Comparison of ENCODE assay signal across 10 cellular contexts in the genomic region with DNA sequence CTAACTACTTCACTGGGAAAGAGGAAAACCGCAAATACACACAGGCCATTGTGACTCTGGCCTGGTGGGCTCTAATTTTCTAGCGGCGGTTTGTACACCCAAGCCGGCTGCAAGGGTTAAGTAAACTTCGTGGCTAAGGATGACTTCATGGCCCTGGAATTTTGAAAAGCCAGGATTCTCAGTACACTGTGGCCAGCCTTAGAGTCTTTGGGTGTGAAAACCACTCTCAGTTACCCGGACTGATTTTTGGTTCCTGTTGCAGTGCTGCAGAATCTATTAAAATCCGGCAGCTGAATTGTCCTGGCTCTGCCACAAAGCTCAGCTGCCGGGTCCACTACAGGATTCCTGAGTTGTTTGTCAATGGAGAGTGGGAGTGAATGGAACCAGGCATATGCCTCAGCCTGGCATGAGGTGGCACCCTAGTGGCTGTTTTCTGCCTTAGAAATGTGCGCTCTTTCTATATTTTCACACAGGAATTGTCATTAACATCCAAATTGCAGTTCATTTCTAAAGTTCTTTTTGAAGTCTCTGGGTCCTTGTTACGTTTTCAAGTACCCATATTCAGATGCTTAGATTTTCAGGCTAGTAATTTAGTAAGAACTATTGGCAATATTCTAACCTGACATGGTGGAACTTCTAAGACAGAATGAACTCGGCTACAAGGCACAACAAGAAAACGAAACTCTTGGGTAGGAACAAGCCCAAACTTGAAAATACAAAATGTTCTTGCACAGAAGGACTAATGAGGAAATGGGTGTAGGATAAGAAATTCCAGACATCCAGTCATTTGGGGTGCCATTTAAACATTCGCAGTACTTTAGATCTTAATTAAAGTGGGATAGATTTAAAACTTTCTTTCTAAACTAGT.
DNase-seq lines count a peak whose midpoint lies in the region; ATAC-seq, FAIRE-seq and TF ChIP-seq lines count a peak whose summit lies in the region.
"Had no signal": no experiment of that assay in that cellular context is flagged by ENCODE, and none has a peak within 500 bp of the region (broad histone marks: within the 10 kb centered on the region; RNA-seq: fewer than 3 reads in every experiment).

No MANE protein-coding gene starts in this region.

- no peak for FAIRE-seq in bronchial epithelial cell (lab: Jason Lieb, UNC)
- peak; percentile 43 for FAIRE-seq in islet of Langerhans (lab: Jason Lieb, UNC)

- no peak overlapping the region for H3K4me3 Mint-ChIP-seq in activated T-cell treated with anti-CD3 and anti-CD28 coated beads, Interleukin-2, amount 50 U/mL, for 4 hours
- H3K4me3 Mint-ChIP-seq: activated naive CD8-positive, alpha-beta T cell had no signal

- peaks cover 3% of the 10 kb centered on the region for H3K36me3 Mint-ChIP-seq in activated T-cell treated with anti-CD3 and anti-CD28 coated beads, Interleukin-2, amount 50 U/mL, for 4 hours (ENCODE audit: insufficient read depth)

- peak; percentile 40 for DNase-seq in NCI-H82 (lab: John Stamatoyannopoulos, UW)
- no peak for DNase-seq in NCI-H82 treated with DMSO at 0.1 percent for 48 hours (lab: John Stamatoyannopoulos, UW; ENCODE audit: unreplicated experiment)
- peak; percentile 88 for DNase-seq in NCI-H510A treated with DMSO at 0.1 percent for 48 hours (lab: John Stamatoyannopoulos, UW)
- peak; percentile 97 for DNase-seq in bronchial epithelial cell (ENCODE audit: low read depth)
- DNase-seq in activated T-cell treated with anti-CD3 and anti-CD28 coated beads, Interleukin-2, amount 50 U/mL, for 4 hours, result no peak

- H3K27me3 Mint-ChIP-seq in activated T-cell treated with anti-CD3 and anti-CD28 coated beads, Interleukin-2, amount 50 U/mL, for 4 hours (ENCODE audit: low read depth), result no peaks in the 10 kb centered on the region
- H3K27me3 Mint-ChIP-seq: activated naive CD8-positive, alpha-beta T cell had no signal

- TF ChIP-seq CTCF in bronchial epithelial cell (IDR thresholded peaks at IDR 0.05; ENCODE audit: insufficient read depth, low read length, severe bottlenecking), result peak; percentile 80

- H3K27me3 ChIP-seq in bronchial epithelial cell (ENCODE audit: control insufficient read depth, insufficient read depth, low read length), result no peaks in the 10 kb centered on the region
- H3K27me3 ChIP-seq: BLaER1 had no signal

- no peak for ATAC-seq in activated T-cell treated with anti-CD3 and anti-CD28 coated beads, Interleukin-2, amount 50 U/mL, for 4 hours
- ATAC-seq in HG03097 (IDR thresholded peaks at IDR 0.05; ENCODE audit: low FRiP score, unreplicated experiment), result no peak

- no peaks in the 10 kb centered on the region for H3K36me3 ChIP-seq in bronchial epithelial cell (ENCODE audit: control insufficient read depth, insufficient read depth, low read length)
- H3K36me3 ChIP-seq: BLaER1 had no signal

- H3K4me1 Mint-ChIP-seq in activated T-cell treated with anti-CD3 and anti-CD28 coated beads, Interleukin-2, amount 50 U/mL, for 4 hours (ENCODE audit: low read depth), result no peaks in the 10 kb centered on the region

- peak overlapping the region in 19 of 21 experiments; percentile 22 to 80 (median 66) for H3K27ac ChIP-seq in skin epidermis
- H3K27ac ChIP-seq: BLaER1 had no signal

- no peaks in the 10 kb centered on the region for H3K9me3 Mint-ChIP-seq in activated T-cell treated with anti-CD3 and anti-CD28 coated beads, Interleukin-2, amount 50 U/mL, for 4 hours

- H3K4me3 ChIP-seq in bronchial epithelial cell (ENCODE audit: low read depth, low read length), result peak overlapping the region; percentile 24
- H3K4me3 ChIP-seq in skin epidermis, result peak overlapping the region in 4 of 7 experiments; percentile 3 to 22 (median 6)
- H3K4me3 ChIP-seq: BLaER1 had no signal

Comparison
In these comparisons a context has a peak if more than half of its experiments do, and no peak if none do; other contexts are left out.
1. DNase-seq: peak in NCI-H82 (single experiment), NCI-H510A treated with DMSO at 0.1 percent for 48 hours (single experiment) and bronchial epithelial cell (single experiment); none in NCI-H82 treated with DMSO at 0.1 percent for 48 hours (single experiment) and activated T-cell treated with anti-CD3 and anti-CD28 coated beads, Interleukin-2, amount 50 U/mL, for 4 hours (single experiment).